Comparison of ENCODE assay signal across 1 cellular context in the genomic region with DNA sequence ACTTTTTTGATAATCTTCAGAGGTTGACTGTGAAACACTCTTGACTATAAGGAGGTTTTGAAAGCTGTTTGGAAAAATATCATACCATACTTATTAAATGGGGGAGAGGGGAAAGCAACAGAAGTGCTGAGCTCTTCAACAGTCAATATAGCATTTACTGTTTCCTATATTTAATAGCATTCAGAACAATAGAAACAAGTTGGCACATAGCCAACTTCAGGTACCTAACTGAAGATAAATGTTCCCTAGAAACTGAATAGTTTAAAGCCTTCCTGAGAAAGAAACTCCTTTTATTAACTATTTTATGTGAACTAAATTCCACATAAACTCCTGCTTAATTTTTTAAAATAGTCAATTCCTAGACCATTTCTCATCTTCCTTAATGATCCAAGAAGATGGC.
TF ChIP-seq lines count a peak whose summit lies in the region.

No MANE protein-coding gene starts in this region.

TF ChIP-seq in endothelial cell of umbilical vein, 7 proteins besides CTCF, POLR2A, EP300 and RAD21 (continued from another document):
- TF ChIP-seq POLR2AphosphoS5 (IDR thresholded peaks at IDR 0.05; ENCODE audit: insufficient read depth, low read depth, low read length), result no peak
- TF ChIP-seq FOS (IDR thresholded peaks at IDR 0.05; ENCODE audit: borderline replicate concordance, insufficient read depth, low read length), result no peak
- no peak for TF ChIP-seq MYC (IDR thresholded peaks at IDR 0.05; ENCODE audit: low read depth, low read length)
- TF ChIP-seq JUN (IDR thresholded peaks at IDR 0.05; ENCODE audit: borderline replicate concordance, insufficient read depth, insufficient read length, low read depth), result no peak
